Comparison of ENCODE assay signal across 15 cellular contexts in the genomic region with DNA sequence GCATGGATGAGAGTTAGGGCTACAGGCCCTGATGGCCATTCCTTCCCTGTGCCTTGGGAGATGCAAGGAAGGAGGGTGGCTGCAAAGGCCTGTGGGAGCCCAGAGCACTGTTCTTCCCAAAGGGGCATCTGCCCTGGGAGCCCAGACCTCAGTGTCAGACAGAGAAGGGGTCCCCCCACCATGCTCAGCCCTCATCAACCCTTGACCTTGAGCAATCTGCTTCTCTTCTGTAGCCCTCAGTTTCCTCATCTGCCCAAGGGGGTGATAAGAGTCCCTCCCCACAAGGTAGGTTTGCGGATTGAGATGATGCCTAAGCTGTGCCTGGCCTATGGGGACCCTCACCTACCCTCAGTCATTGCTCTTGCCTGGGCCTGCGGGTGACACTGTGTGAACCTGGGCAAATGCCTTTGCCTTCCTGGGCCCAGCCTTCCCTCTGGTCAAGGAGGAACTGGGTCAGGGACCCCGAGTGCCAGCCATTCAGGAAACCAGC. TPM values are rescaled to one million over a fixed set of nuclear protein-coding genes. Genes with fewer than 3 reads are reported as not detected.
A peak's percentile ranks its signal among the peaks of the same experiment; 100 is the strongest.
DNase-seq lines count a peak whose midpoint lies in the region; ATAC-seq, FAIRE-seq and TF ChIP-seq lines count a peak whose summit lies in the region.
"Had no signal": no experiment of that assay in that cellular context is flagged by ENCODE, and none has a peak within 500 bp of the region (broad histone marks: within the 10 kb centered on the region; RNA-seq: fewer than 3 reads in every experiment).

No MANE protein-coding gene starts in this region.

- peaks cover 7% of the 10 kb centered on the region for H3K4me1 Mint-ChIP-seq in progenitor cell of endocrine pancreas (ENCODE audit: low read depth)

- H3K4me3 ChIP-seq in SJCRH30 (no peak overlapping the region), suprapubic skin (no peak overlapping the region)
- H3K4me3 ChIP-seq: thoracic aorta had no signal

- DNase-seq in GM12891 (ENCODE audit: insufficient read length, low spot score) = peak; percentile 58
- no peak for DNase-seq in SJCRH30
- DNase-seq in hepatic stellate cell (ENCODE audit: low spot score) = no peak
- no peak for DNase-seq in suprapubic skin (ENCODE audit: low spot score in 2 of 2)
- no peak for DNase-seq in NOMO-1 (lab: John Stamatoyannopoulos, UW; ENCODE audit: unreplicated experiment in 2 of 2)
- DNase-seq in progenitor cell of endocrine pancreas (ENCODE audit: low spot score, unreplicated experiment) = no peak
- DNase-seq: activated naive CD4-positive, alpha-beta T cell treated with Interleukin-2 at 50 U/mL for 16 hours; effector CD4-positive, alpha-beta T cell; natural killer cell; NCI-H69 had no signal

- no peak for TF ChIP-seq CTCF in suprapubic skin (IDR thresholded peaks at IDR 0.05)
- no peak for TF ChIP-seq CTCF in progenitor cell of endocrine pancreas (IDR thresholded peaks at IDR 0.05; ENCODE audit: unreplicated experiment)

- WGBS in suprapubic skin = no CpG with 5 or more reads among the region's 3 CpGs

- H3K4me1 ChIP-seq in SJCRH30 = peaks cover 17% of the 10 kb centered on the region
- H3K4me1 ChIP-seq in suprapubic skin = no peaks in the 10 kb centered on the region

- H3K36me3 Mint-ChIP-seq in progenitor cell of endocrine pancreas (ENCODE audit: insufficient read depth) = no peaks in the 10 kb centered on the region
- H3K36me3 Mint-ChIP-seq: natural killer cell had no signal

- no peak for TF ChIP-seq POLR2A in GM12891 (IDR thresholded peaks at IDR 0.05; ENCODE audit: low read depth, low read length)
- TF ChIP-seq POLR2A in suprapubic skin (IDR thresholded peaks at IDR 0.05) = no peak

- H3K9me3 ChIP-seq in SJCRH30 (replicated peaks) (no peaks in the 10 kb centered on the region), suprapubic skin (no peaks in the 10 kb centered on the region)
- H3K9me3 ChIP-seq: thoracic aorta had no signal

- peak overlapping the region; percentile 75 for H3K27ac ChIP-seq in SJCRH30
- H3K27ac ChIP-seq in suprapubic skin = no peak overlapping the region
- H3K27ac ChIP-seq: thoracic aorta had no signal

- no peak overlapping the region for H3K27ac Mint-ChIP-seq in progenitor cell of endocrine pancreas

- no peak for TF ChIP-seq EP300 in suprapubic skin (IDR thresholded peaks at IDR 0.05)

- no peaks in the 10 kb centered on the region for H3K9me3 Mint-ChIP-seq in progenitor cell of endocrine pancreas (ENCODE audit: low read depth)
- H3K9me3 Mint-ChIP-seq: natural killer cell had no signal

- H3K27me3 Mint-ChIP-seq in progenitor cell of endocrine pancreas = peaks cover 7% of the 10 kb centered on the region

- FAIRE-seq in GM12891 (lab: Jason Lieb, UNC) = no peak
- FAIRE-seq: HepG2 had no signal

- ATAC-seq in GM19467 (IDR thresholded peaks at IDR 0.05; ENCODE audit: unreplicated experiment) = peak; percentile 21
- peak; percentile 1 for ATAC-seq in HG03039 (IDR thresholded peaks at IDR 0.05; ENCODE audit: unreplicated experiment)
- ATAC-seq: HepG2 had no signal

- no peaks in the 10 kb centered on the region for H3K27me3 ChIP-seq in SJCRH30
- H3K27me3 ChIP-seq in suprapubic skin = peaks cover 3% of the 10 kb centered on the region

- H3K36me3 ChIP-seq in SJCRH30 (no peaks in the 10 kb centered on the region), suprapubic skin (no peaks in the 10 kb centered on the region)
- H3K36me3 ChIP-seq: thoracic aorta had no signal

- no peak overlapping the region for H3K4me3 Mint-ChIP-seq in progenitor cell of endocrine pancreas (ENCODE audit: low read depth)
- H3K4me3 Mint-ChIP-seq: natural killer cell had no signal

TF ChIP-seq in GM12891, 5 proteins besides CTCF, POLR2A, EP300 and RAD21:
- TF ChIP-seq POU2F2 (IDR thresholded peaks at IDR 0.05; ENCODE audit: low read depth, low read length) (no peak), PAX5 (IDR thresholded peaks at IDR 0.05; ENCODE audit: insufficient read depth, low read length, severe bottlenecking) (no peak), POLR2AphosphoS5 (IDR thresholded peaks at IDR 0.05; ENCODE audit: low read depth, low read length) (no peak), SPI1 (IDR thresholded peaks at IDR 0.05; ENCODE audit: low read depth, low read length) (no peak), TAF1 (IDR thresholded peaks at IDR 0.05; ENCODE audit: low read depth, low read length) (no peak)

RNA-seq across cellular contexts. Expression of a gene that starts 47.5 kb away (rescaled TPM):
- 28.1 TPM for polyA plus RNA-seq in GM12891 (2012; ENCODE audit: low read depth, missing spikeins)
- total RNA-seq in SJCRH30 (2014; rRNA removed; shearing (Covaris generic)) = 0.94 and 1.0 TPM in 2 replicates
- total RNA-seq in suprapubic skin (not detected), progenitor cell of endocrine pancreas (not detected in 2 replicates)
- total RNA-seq: HepG2 had no signal
- polyA plus RNA-seq: BJ, HepG2 had no signal
